11 cellular contexts compared by ENCODE assay signal in genomic region chr4:89101256-89102161, GRCh38. TPM values are rescaled to one million over a fixed set of nuclear protein-coding genes. Genes with fewer than 3 reads are reported as not detected.
A peak's percentile ranks its signal among the peaks of the same experiment; 100 is the strongest.
DNase-seq lines count a peak whose midpoint lies in the region; ATAC-seq and TF ChIP-seq lines count a peak whose summit lies in the region.
"Had no signal": no experiment of that assay in that cellular context is flagged by ENCODE, and none has a peak within 500 bp of the region (broad histone marks: within the 10 kb centered on the region; RNA-seq: fewer than 3 reads in every experiment).

No MANE protein-coding gene starts in this region.

- no TSS peak for BruUV-seq in Caco-2 (replicated peaks; lab: Mats Ljungman, UMichigan)

- H3K27me3 ChIP-seq in Caco-2 (replicated peaks; ENCODE audit: control insufficient read depth, insufficient read depth, low read length): no peaks in the 10 kb centered on the region

- CTCF ChIA-PET in Caco-2 (lab: Charles Lee): no interaction called here

- H3K9me3 ChIP-seq in Caco-2: no peaks in the 10 kb centered on the region
- H3K9me3 ChIP-seq: esophagus muscularis mucosa had no signal

- ATAC-seq in GM18498 (IDR thresholded peaks at IDR 0.05; ENCODE audit: unreplicated experiment): peak; percentile 95
- peak; percentile 91 for ATAC-seq in GM19395 (IDR thresholded peaks at IDR 0.05; ENCODE audit: unreplicated experiment)
- ATAC-seq in HG03039 (IDR thresholded peaks at IDR 0.05; ENCODE audit: unreplicated experiment): peak; percentile 95
- peak; percentile 94 for ATAC-seq in activated T-helper 17 cell treated with anti-CD3 and anti-CD28 coated beads, Interleukin-2, amount 50 U/mL, for 72 hours (replicated peaks)

- no peaks in the 10 kb centered on the region for H3K36me3 Mint-ChIP-seq in activated T-helper 17 cell treated with anti-CD3 and anti-CD28 coated beads, Interleukin-2, amount 50 U/mL, for 72 hours (ENCODE audit: low read depth)
- no peaks in the 10 kb centered on the region for H3K36me3 Mint-ChIP-seq in Caco-2 (ENCODE audit: insufficient read depth, unreplicated experiment)

- H3K4me1 ChIP-seq in Caco-2: no peaks in the 10 kb centered on the region
- H3K4me1 ChIP-seq: esophagus muscularis mucosa had no signal

- no peaks in the 10 kb centered on the region for H3K36me3 ChIP-seq in Caco-2 (ENCODE audit: control insufficient read depth, insufficient read depth, low read length)
- H3K36me3 ChIP-seq: esophagus muscularis mucosa had no signal

- H3K4me3 ChIP-seq in Caco-2 (ENCODE audit: low read depth, low read length): no peak overlapping the region
- H3K4me3 ChIP-seq: esophagus muscularis mucosa had no signal

- H3K9me3 Mint-ChIP-seq in activated T-helper 17 cell treated with anti-CD3 and anti-CD28 coated beads, Interleukin-2, amount 50 U/mL, for 72 hours: no peaks in the 10 kb centered on the region
- H3K9me3 Mint-ChIP-seq in Caco-2 (ENCODE audit: unreplicated experiment): no peaks in the 10 kb centered on the region

- POLR2A ChIA-PET in Caco-2 (lab: Charles Lee): no interaction called here

- intact Hi-C loops in Caco-2 (cut with micrococcal nuclease; ENCODE audit: unreplicated experiment): no loop called here

- DNase-seq in Caco-2 (no peak), cerebellar nuclear complex (lab: John Stamatoyannopoulos, UW) (no peak), AG08395 (ENCODE audit: low spot score) (no peak)
- no peak for DNase-seq in stimulated activated CD4-positive, alpha-beta T cell treated with anti-CD3 and anti-CD28 coated beads, Interleukin-4, amount 100 ng/mL, for 4 hours
- DNase-seq: activated gamma-delta T cell, SHP77 treated with DMSO at 0.1 percent for 48 hours had no signal

- H3K4me1 Mint-ChIP-seq in activated T-helper 17 cell treated with anti-CD3 and anti-CD28 coated beads, Interleukin-2, amount 50 U/mL, for 72 hours: peaks cover 10% of the 10 kb centered on the region
- no peaks in the 10 kb centered on the region for H3K4me1 Mint-ChIP-seq in Caco-2 (ENCODE audit: low read depth, unreplicated experiment)

- peaks cover 8% of the 10 kb centered on the region for H3K27me3 Mint-ChIP-seq in activated T-helper 17 cell treated with anti-CD3 and anti-CD28 coated beads, Interleukin-2, amount 50 U/mL, for 72 hours
- no peaks in the 10 kb centered on the region for H3K27me3 Mint-ChIP-seq in Caco-2 (ENCODE audit: insufficient read depth, unreplicated experiment)

- TF ChIP-seq CTCF in Caco-2 (IDR thresholded peaks at IDR 0.05; ENCODE audit: insufficient read depth in 1 of 2, low read depth in 1 of 2, low read length in 1 of 2, severe bottlenecking in 1 of 2, unreplicated experiment in 1 of 2): no peak

- peak overlapping the region; percentile 34 for H3K4me3 Mint-ChIP-seq in activated T-helper 17 cell treated with anti-CD3 and anti-CD28 coated beads, Interleukin-2, amount 50 U/mL, for 72 hours
- no peak overlapping the region for H3K4me3 Mint-ChIP-seq in Caco-2 (ENCODE audit: unreplicated experiment)

- peak overlapping the region; percentile 76 for H3K27ac Mint-ChIP-seq in activated T-helper 17 cell treated with anti-CD3 and anti-CD28 coated beads, Interleukin-2, amount 50 U/mL, for 72 hours
- no peak overlapping the region for H3K27ac Mint-ChIP-seq in Caco-2 (ENCODE audit: unreplicated experiment)

RNA-seq across cellular contexts. Expression of gene TIGD2, which starts 9.8 kb away (rescaled TPM):
- total RNA-seq in activated T-helper 17 cell treated with anti-CD3 and anti-CD28 coated beads, Interleukin-2, amount 50 U/mL, for 72 hours: 1 to 10 TPM; 1.1 to 2.6 TPM
- total RNA-seq in Caco-2 (2022): 25.4 and 26.1 TPM in 2 replicates

RNA-seq across cellular contexts. Expression of gene FAM13A, which starts 44.5 kb away (rescaled TPM):
- 10 to 100 TPM in 1 of 2 donors, 1 to 10 TPM in 1; 6.7 to 91.4 TPM for total RNA-seq in activated T-helper 17 cell treated with anti-CD3 and anti-CD28 coated beads, Interleukin-2, amount 50 U/mL, for 72 hours
- 10.3 and 11.0 TPM in 2 replicates for total RNA-seq in Caco-2 (2022)
